Comparison of ENCODE assay signal across 22 cellular contexts in genomic region chr11:107757661-107758060, GRCh38. TPM values are rescaled to one million over a fixed set of nuclear protein-coding genes. Genes with fewer than 3 reads are reported as not detected.
A peak's percentile ranks its signal among the peaks of the same experiment; 100 is the strongest.
DNase-seq lines count a peak whose midpoint lies in the region; FAIRE-seq and TF ChIP-seq lines count a peak whose summit lies in the region.
"Had no signal": no experiment of that assay in that cellular context is flagged by ENCODE, and none has a peak within 500 bp of the region (broad histone marks: within the 10 kb centered on the region; RNA-seq: fewer than 3 reads in every experiment).

No MANE protein-coding gene starts in this region.

- H3K4me2 ChIP-seq in H1 (ENCODE audit: insufficient read depth in 1 of 2, low read depth in 2 of 2, low read length in 2 of 2) = no peak overlapping the region
- H3K4me2 ChIP-seq in neural progenitor cell = no peak overlapping the region

- H3K79me2 ChIP-seq in H1 (ENCODE audit: control insufficient read depth in 1 of 2, insufficient read depth in 2 of 2, low read length in 2 of 2) (no peaks in the 10 kb centered on the region), neural progenitor cell (ENCODE audit: low read depth) (no peaks in the 10 kb centered on the region)
- H3K79me2 ChIP-seq: parathyroid adenoma had no signal

- no peaks in the 10 kb centered on the region for H3K79me1 ChIP-seq in H1 (ENCODE audit: low read depth, low read length)

- H2BK5ac ChIP-seq in H1 (ENCODE audit: low read depth, low read length) = no peak overlapping the region

- H3K4me3 ChIP-seq in cardiac muscle cell (no peak overlapping the region), H1 (ENCODE audit: extremely low read depth in 1 of 4, insufficient read depth in 2 of 4, low read depth in 3 of 4, low read length in 4 of 4) (no peak overlapping the region), esophagus squamous epithelium (no peak overlapping the region), neural progenitor cell (no peak overlapping the region)
- H3K4me3 ChIP-seq: colonic mucosa, lower lobe of right lung, MG63, vagina had no signal

- no peak overlapping the region for H4K8ac ChIP-seq in H1 (ENCODE audit: extremely low read depth, insufficient read depth, low read length)

- H3K56ac ChIP-seq in H1 (replicated peaks; ENCODE audit: insufficient read length, low read depth, low read length) = no peak overlapping the region

- no peaks in the 10 kb centered on the region for H3K9me3 ChIP-seq in cardiac muscle cell (ENCODE audit: low read depth)
- no peaks in the 10 kb centered on the region for H3K9me3 ChIP-seq in H1 (ENCODE audit: insufficient read depth in 2 of 2, low read depth in 1 of 2, low read length in 1 of 2)
- no peaks in the 10 kb centered on the region for H3K9me3 ChIP-seq in esophagus squamous epithelium
- no peaks in the 10 kb centered on the region for H3K9me3 ChIP-seq in neural progenitor cell (ENCODE audit: low read depth)
- H3K9me3 ChIP-seq: colonic mucosa, lower lobe of right lung, MG63, vagina had no signal

- no peak overlapping the region for H2BK120ac ChIP-seq in H1 (replicated peaks; ENCODE audit: low read depth, low read length)

- CTCF ChIA-PET in H1 (lab: Charles Lee; ENCODE audit: partially characterized antibody) = interaction anchor here (0.6 to 8.5 kb wide), 8 partner anchors 11 to 200 kb away, joined by 3 to 82 read pairs (median 4); no protein-coding TSS in a partner anchor

- H4K20me1 ChIP-seq in H1 (replicated peaks in 1 of 2; ENCODE audit: control insufficient read depth in 1 of 2, insufficient read depth in 2 of 2, low read length in 2 of 2) (no peaks in the 10 kb centered on the region), neural progenitor cell (ENCODE audit: low read depth) (no peaks in the 10 kb centered on the region)

- 93% methylated on average over 1 of the region's 1 CpG; no CpG with 5 or more reads in 1 of the 2 experiments for WGBS in H1 (ENCODE audit: extremely low coverage in 1 of 2, insufficient coverage in 1 of 2, insufficient read length in 1 of 2, insufficient replicate concordance in 2 of 2, low coverage in 1 of 2, low lambda C conversion rate in 2 of 2, missing lambda C conversion rate in 1 of 2), 2 experiments
- WGBS in esophagus squamous epithelium, 2 donors = 75% methylated on average over 1 of the region's 1 CpG; no CpG with 5 or more reads in 1 of the 2 donors

- no peak overlapping the region for H2AK5ac ChIP-seq in H1 (ENCODE audit: low read depth, low read length)

- peak; percentile 7 for FAIRE-seq in H1 (lab: Jason Lieb, UNC)
- FAIRE-seq: RCC 7860 had no signal

- no peak overlapping the region for H4K5ac ChIP-seq in H1 (ENCODE audit: insufficient read length, low read depth, low read length)

- H3K27me3 ChIP-seq in cardiac muscle cell (no peaks in the 10 kb centered on the region), H1 (replicated peaks in 1 of 4; ENCODE audit: control insufficient read depth in 3 of 4, extremely low read depth in 1 of 4, insufficient read depth in 3 of 4, low read length in 3 of 4) (no peaks in the 10 kb centered on the region), esophagus squamous epithelium (no peaks in the 10 kb centered on the region), neural progenitor cell (no peaks in the 10 kb centered on the region)
- H3K27me3 ChIP-seq: colonic mucosa, MG63, vagina had no signal

- TF ChIP-seq CTCF in cardiac muscle cell (IDR thresholded peaks at IDR 0.05; ENCODE audit: low read depth, low read length) = peak; percentile 9
- TF ChIP-seq CTCF in H1 (IDR thresholded peaks at IDR 0.05; ENCODE audit: control extremely low read depth in 1 of 3, insufficient read depth in 1 of 3, low read depth in 1 of 3, low read length in 3 of 3) = peak; percentile 25 to 63 (median 37)
- peak; percentile 19 for TF ChIP-seq CTCF in type B pancreatic cell (conservative IDR thresholded peaks at IDR 0.05)
- TF ChIP-seq CTCF in esophagus squamous epithelium (IDR thresholded peaks at IDR 0.05) = no peak
- no peak for TF ChIP-seq CTCF in neural progenitor cell (IDR thresholded peaks at IDR 0.05)

- no peak overlapping the region for H3K18ac ChIP-seq in H1 (ENCODE audit: extremely low read depth, low read length)

- no peak overlapping the region for H3K4ac ChIP-seq in H1 (replicated peaks; ENCODE audit: insufficient read length, low read depth, low read length)

- H4K91ac ChIP-seq in H1 (replicated peaks; ENCODE audit: insufficient read length, low read length) = no peak overlapping the region

- DNase-seq in cardiac muscle cell (ENCODE audit: low read depth in 1 of 2, low spot score in 1 of 2) = no peak
- DNase-seq in cardiac septum (ENCODE audit: low spot score) = no peak
- peak; percentile 31 for DNase-seq in NCI-H69 (lab: John Stamatoyannopoulos, UW)
- DNase-seq in H1 (ENCODE audit: low read depth in 1 of 2, low spot score in 2 of 2) = no peak
- DNase-seq in type B pancreatic cell (ENCODE audit: extremely low spot score, unreplicated experiment) = no peak
- no peak for DNase-seq in esophagus squamous epithelium (lab: John Stamatoyannopoulos, UW)
- DNase-seq in neural progenitor cell (ENCODE audit: low spot score) = no peak
- DNase-seq in NCI-H748 (lab: John Stamatoyannopoulos, UW; ENCODE audit: unreplicated experiment) = no peak
- DNase-seq: activated CD4-positive, alpha-beta T cell treated with anti-CD3 and anti-CD28 coated beads, Interleukin-2, amount 50 U/mL, for 1 hour; activated naive CD4-positive, alpha-beta T cell; activated T-cell treated with anti-CD3 and anti-CD28 coated beads for 4 hours; anterior cingulate cortex; colonic mucosa; lower lobe of right lung; MG63; NCI-H187 treated with DMSO at 0.1 percent for 48 hours; NCI-H524 treated with DMSO at 0.1 percent for 48 hours; stimulated activated CD4-positive, alpha-beta T cell treated with anti-CD3 and anti-CD28 coated beads, Interleukin-2, amount 100 ng/mL, for 48 hours had no signal

- no peaks in the 10 kb centered on the region for H3K4me1 Mint-ChIP-seq in type B pancreatic cell (ENCODE audit: unreplicated experiment)
- H3K4me1 Mint-ChIP-seq in neural progenitor cell = no peaks in the 10 kb centered on the region

- no peaks in the 10 kb centered on the region for H3K27me3 Mint-ChIP-seq in type B pancreatic cell
- H3K27me3 Mint-ChIP-seq in neural progenitor cell (ENCODE audit: insufficient read depth, low read depth) = peaks cover 2% of the 10 kb centered on the region

- H3K36me3 ChIP-seq in cardiac muscle cell = no peaks in the 10 kb centered on the region
- no peaks in the 10 kb centered on the region for H3K36me3 ChIP-seq in H1 (ENCODE audit: control insufficient read depth in 2 of 4, insufficient read depth in 4 of 4, low read length in 3 of 4)
- H3K36me3 ChIP-seq in esophagus squamous epithelium = no peaks in the 10 kb centered on the region
- H3K36me3 ChIP-seq in neural progenitor cell = no peaks in the 10 kb centered on the region
- H3K36me3 ChIP-seq: colonic mucosa, lower lobe of right lung, MG63, vagina had no signal

- TF ChIP-seq POLR2A in H1 (IDR thresholded peaks at IDR 0.05; ENCODE audit: control extremely low read depth in 1 of 2, low read depth in 2 of 2, low read length in 2 of 2) = no peak
- no peak for TF ChIP-seq POLR2A in esophagus squamous epithelium (IDR thresholded peaks at IDR 0.05)

- no peak overlapping the region for H3K14ac ChIP-seq in H1 (ENCODE audit: insufficient read length)

- H3K9ac ChIP-seq in H1 (replicated peaks in 1 of 4; ENCODE audit: extremely low read depth in 1 of 4, low read depth in 3 of 4, low read length in 3 of 4) = no peak overlapping the region
- no peak overlapping the region for H3K9ac ChIP-seq in neural progenitor cell
- H3K9ac ChIP-seq: parathyroid adenoma had no signal

- intact Hi-C loops in cardiac septum (cut with DNase I) (no loop called here), esophagus squamous epithelium (cut with DNase I) (no loop called here)

- no peak overlapping the region for H2BK12ac ChIP-seq in H1 (ENCODE audit: low read depth, low read length)

- no peaks in the 10 kb centered on the region for H3K23me2 ChIP-seq in H1 (ENCODE audit: low read depth, low read length)

- POLR2A ChIA-PET in H1 (lab: Charles Lee; ENCODE audit: partially characterized antibody) = no interaction called here

- no peak overlapping the region for H3K23ac ChIP-seq in H1 (ENCODE audit: insufficient read length)

- H3K9me3 Mint-ChIP-seq in type B pancreatic cell (no peaks in the 10 kb centered on the region), neural progenitor cell (peaks cover 6% of the 10 kb centered on the region)

- H3K27ac Mint-ChIP-seq in type B pancreatic cell (no peak overlapping the region), neural progenitor cell (no peak overlapping the region)

- H2AFZ ChIP-seq in H1 (ENCODE audit: low read length) = 0 out of 2 replicates have a peak overlapping the region, but pooled peaks have one; percentile 7
- no peak overlapping the region for H2AFZ ChIP-seq in neural progenitor cell (replicated peaks)
- H2AFZ ChIP-seq: parathyroid adenoma had no signal

- TF ChIP-seq RAD21 in H1 (IDR thresholded peaks at IDR 0.05 in 1 of 2, conservative IDR thresholded peaks at IDR 0.05 in 1 of 2; ENCODE audit: low read depth in 2 of 2, low read length in 2 of 2) = peak; percentile 27 to 51; a peak in 3 of 4 replicates

- peaks cover 2% of the 10 kb centered on the region for H3F3A ChIP-seq in neural progenitor cell (ENCODE audit: low read depth)

- H3K36me3 Mint-ChIP-seq in type B pancreatic cell (no peaks in the 10 kb centered on the region), neural progenitor cell (no peaks in the 10 kb centered on the region)

- H3K4me1 ChIP-seq in cardiac muscle cell (ENCODE audit: low read depth) (no peaks in the 10 kb centered on the region), H1 (replicated peaks in 1 of 4; ENCODE audit: control insufficient read depth in 3 of 4, insufficient read depth in 4 of 4, low read length in 3 of 4) (no peaks in the 10 kb centered on the region), esophagus squamous epithelium (no peaks in the 10 kb centered on the region), neural progenitor cell (peaks cover 3% of the 10 kb centered on the region)
- H3K4me1 ChIP-seq: colonic mucosa, lower lobe of right lung, parathyroid adenoma, vagina had no signal

- no peak overlapping the region for H2BK15ac ChIP-seq in H1 (ENCODE audit: low read length)

- H2BK20ac ChIP-seq in H1 (ENCODE audit: low read length) = no peak overlapping the region

- H3K4me3 Mint-ChIP-seq in type B pancreatic cell (no peak overlapping the region), neural progenitor cell (no peak overlapping the region)

- H3K27ac ChIP-seq in cardiac muscle cell = no peak overlapping the region
- no peak overlapping the region for H3K27ac ChIP-seq in H1 (ENCODE audit: low read depth, low read length)
- no peak overlapping the region for H3K27ac ChIP-seq in esophagus squamous epithelium
- no peak overlapping the region for H3K27ac ChIP-seq in neural progenitor cell
- H3K27ac ChIP-seq: colonic mucosa, lower lobe of right lung, parathyroid adenoma, vagina had no signal

- no peak for TF ChIP-seq EP300 in H1 (IDR thresholded peaks at IDR 0.05; ENCODE audit: borderline replicate concordance in 1 of 2, low read depth in 2 of 2, low read length in 2 of 2)

RNA-seq across cellular contexts. Expression of gene SLN, which starts 45.8 kb away (rescaled TPM):
- total RNA-seq in cardiac muscle cell (2.1 TPM in 1 of 2 replicates, not detected in the other), cardiac septum (19.0 TPM), type B pancreatic cell (ENCODE audit: low replicate concordance) (not detected in 2 replicates), esophagus squamous epithelium (not detected), neural progenitor cell (ENCODE audit: low replicate concordance) (not detected in 2 replicates)
- polyA plus RNA-seq in cardiac muscle cell (2.5 and 3.1 TPM in 2 replicates), H1 (2011; rRNA removed) (not detected in 2 replicates)
- total RNA-seq in H1 (2021; fragmentation: NEBNext Ultra II Directional; extraction: Animal tissue kit (Norgen Biotek cat#: 25700)) = not detected in 2 replicates
- polyA plus RNA-seq in H1 (2011; cell fraction: cytosol; rRNA removed) = not detected
- not detected for polyA plus RNA-seq in H1 (2011; cell fraction: nucleus; rRNA removed)
- not detected in 4 replicates for polyA plus RNA-seq in H1 (2012, experiment 1 of 2)
- polyA plus RNA-seq in H1 (2012, experiment 2 of 2) = not detected
- not detected for polyA plus RNA-seq in H1 (2013, experiment 1 of 2)
- not detected for polyA plus RNA-seq in H1 (2013, experiment 2 of 2)
- polyA minus RNA-seq in H1 (2011; rRNA and poly(A)+ RNA removed) = not detected in 2 replicates
- not detected for polyA minus RNA-seq in H1 (2011; cell fraction: cytosol; rRNA and poly(A)+ RNA removed)
- polyA minus RNA-seq in H1 (2011; cell fraction: nucleus; rRNA and poly(A)+ RNA removed) = not detected
- total RNA-seq: colonic mucosa, G401, vagina had no signal

Comparison
In these comparisons a context has a peak if more than half of its experiments do, and no peak if none do; other contexts are left out.
1. CTCF ChIP-seq: peak in cardiac muscle cell (single experiment), H1 (3 of 3) and type B pancreatic cell (single experiment); none in esophagus squamous epithelium (0 of 6) and neural progenitor cell (single experiment).